In the genomic region with DNA sequence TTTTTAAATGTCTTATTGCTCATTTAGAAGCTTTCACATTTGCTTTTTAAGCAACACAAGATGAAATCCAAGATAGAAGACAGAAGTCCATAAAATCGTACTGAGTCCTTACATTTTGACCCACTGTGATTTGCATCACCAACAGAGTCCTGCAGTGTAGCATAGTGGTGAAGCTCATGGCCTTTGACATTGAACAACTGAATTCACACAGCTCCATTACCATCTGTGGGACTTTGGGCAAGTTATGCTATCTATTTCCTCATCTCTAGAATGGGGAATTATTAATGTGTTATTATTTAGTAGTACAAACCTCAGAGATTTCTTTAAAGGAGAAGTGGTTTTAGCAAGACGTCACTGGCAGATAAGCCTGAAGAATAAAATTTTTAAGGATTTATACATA, we compare ENCODE assay signal across 19 cellular contexts. TPM values are rescaled to one million over a fixed set of nuclear protein-coding genes. Genes with fewer than 3 reads are reported as not detected.
DNase-seq lines count a peak whose midpoint lies in the region; ATAC-seq and TF ChIP-seq lines count a peak whose summit lies in the region.
"Had no signal": no experiment of that assay in that cellular context is flagged by ENCODE, and none has a peak within 500 bp of the region (broad histone marks: within the 10 kb centered on the region; RNA-seq: fewer than 3 reads in every experiment).

No MANE protein-coding gene starts in this region.

- no peaks in the 10 kb centered on the region for H3K36me3 ChIP-seq in BLaER1
- no peaks in the 10 kb centered on the region for H3K36me3 ChIP-seq in CD4-positive, CD25-positive, alpha-beta regulatory T cell (ENCODE audit: control insufficient read depth, insufficient read depth, low read length)
- no peaks in the 10 kb centered on the region for H3K36me3 ChIP-seq in hepatocyte (replicated peaks; ENCODE audit: insufficient read depth, low read depth)
- H3K36me3 ChIP-seq in GM23248 (ENCODE audit: low read depth): no peaks in the 10 kb centered on the region
- H3K36me3 ChIP-seq in BE2C: no peaks in the 10 kb centered on the region
- H3K36me3 ChIP-seq: esophagus muscularis mucosa, SJSA1 had no signal

- no peaks in the 10 kb centered on the region for H3K27me3 ChIP-seq in BLaER1
- H3K27me3 ChIP-seq in CD4-positive, CD25-positive, alpha-beta regulatory T cell (ENCODE audit: control insufficient read depth, insufficient read depth, low read length): no peaks in the 10 kb centered on the region
- no peaks in the 10 kb centered on the region for H3K27me3 ChIP-seq in hepatocyte
- H3K27me3 ChIP-seq in GM23248 (replicated peaks; ENCODE audit: insufficient read depth): no peaks in the 10 kb centered on the region
- H3K27me3 ChIP-seq in BE2C: peaks cover 23% of the 10 kb centered on the region
- H3K27me3 ChIP-seq: esophagus muscularis mucosa, SJSA1 had no signal

- intact Hi-C loops in activated CD4-positive, alpha-beta memory T cell treated with anti-CD3 and anti-CD28 coated beads for 36 hours (cut with micrococcal nuclease): loop anchor here (5.0 to 10.0 kb wide), 7 partner anchors 195 to 1015 kb away; partner anchors contain the start of genes HERC3, HERC5 and PPM1K

- in situ Hi-C loops in GM23248 (cut with MboI): no loop called here

- CTCF ChIA-PET in activated CD4-positive, alpha-beta memory T cell treated with anti-CD3 and anti-CD28 coated beads for 36 hours (lab: Charles Lee): interaction anchor here (1.0 to 6.4 kb wide), 3 partner anchors 12 to 41 kb away, joined by 3 to 60 read pairs (median 3); no protein-coding TSS in a partner anchor

- H3K4me2 ChIP-seq in BLaER1 (peak overlapping the region; percentile 83), hepatocyte (peak overlapping the region; percentile 22), GM23248 (ENCODE audit: unreplicated experiment) (no peak overlapping the region)

- TF ChIP-seq CTCF in hepatocyte (IDR thresholded peaks at IDR 0.05; ENCODE audit: poor library complexity): no peak
- TF ChIP-seq CTCF in BE2C (IDR thresholded peaks at IDR 0.05; ENCODE audit: low read depth, low read length): no peak

- H3K4me3 ChIP-seq in BLaER1: no peak overlapping the region
- H3K4me3 ChIP-seq in CD4-positive, CD25-positive, alpha-beta regulatory T cell (ENCODE audit: low read depth, low read length): peak overlapping the region; percentile 96
- no peak overlapping the region for H3K4me3 ChIP-seq in hepatocyte
- no peak overlapping the region for H3K4me3 ChIP-seq in GM23248
- H3K4me3 ChIP-seq in BE2C (ENCODE audit: low read depth, low read length): no peak overlapping the region
- H3K4me3 ChIP-seq: esophagus muscularis mucosa, psoas muscle, SJSA1 had no signal

- POLR2A ChIA-PET in activated CD4-positive, alpha-beta memory T cell treated with anti-CD3 and anti-CD28 coated beads for 36 hours (lab: Charles Lee): interaction anchor here (1.1 to 7.7 kb wide), 2 partner anchors 10 to 46 kb away, joined by 3 to 139 read pairs; no protein-coding TSS in a partner anchor

- no peaks in the 10 kb centered on the region for H3F3A ChIP-seq in GM23248 (ENCODE audit: insufficient read depth)

- H3K27ac ChIP-seq in BLaER1 (0 out of 2 replicates have a peak overlapping the region, but pooled peaks have one; percentile 25), hepatocyte (peak overlapping the region; percentile 46), GM23248 (no peak overlapping the region)
- peak overlapping the region; percentile 94 for H3K27ac ChIP-seq in CD4-positive, CD25-positive, alpha-beta regulatory T cell (ENCODE audit: insufficient read depth, low read length, poor library complexity, severe bottlenecking)
- H3K27ac ChIP-seq: psoas muscle, SJSA1 had no signal

- H3K9me3 Mint-ChIP-seq in CD4-positive, CD25-positive, alpha-beta regulatory T cell: no peaks in the 10 kb centered on the region
- no peaks in the 10 kb centered on the region for H3K9me3 Mint-ChIP-seq in activated CD4-positive, alpha-beta memory T cell treated with anti-CD3 and anti-CD28 coated beads for 36 hours

- H3K27ac Mint-ChIP-seq in CD4-positive, CD25-positive, alpha-beta regulatory T cell: peak overlapping the region; percentile 78 to 94 (median 84)
- peak overlapping the region; percentile 97 for H3K27ac Mint-ChIP-seq in activated CD4-positive, alpha-beta memory T cell treated with anti-CD3 and anti-CD28 coated beads for 36 hours

- H3K4me1 Mint-ChIP-seq in CD4-positive, CD25-positive, alpha-beta regulatory T cell: peaks cover 32 to 92% (median 72%) of the 10 kb centered on the region in 4 donors
- peaks cover 80% of the 10 kb centered on the region for H3K4me1 Mint-ChIP-seq in activated CD4-positive, alpha-beta memory T cell treated with anti-CD3 and anti-CD28 coated beads for 36 hours (ENCODE audit: low read depth)

- ATAC-seq in CD4-positive, CD25-positive, alpha-beta regulatory T cell (ENCODE audit: low read depth in 2 of 2): no peak
- ATAC-seq: HCT116, psoas muscle had no signal

- H3K9ac ChIP-seq in BLaER1 (no peak overlapping the region), GM23248 (no peak overlapping the region)

- H3K4me1 ChIP-seq in BLaER1 (peaks cover 96% of the 10 kb centered on the region), hepatocyte (ENCODE audit: insufficient read depth) (peaks cover 18% of the 10 kb centered on the region), GM23248 (ENCODE audit: insufficient read depth) (peaks cover 13% of the 10 kb centered on the region), BE2C (no peaks in the 10 kb centered on the region)
- H3K4me1 ChIP-seq in CD4-positive, CD25-positive, alpha-beta regulatory T cell (ENCODE audit: control insufficient read depth, insufficient read depth, low read length, poor library complexity, severe bottlenecking): peaks cover 95% of the 10 kb centered on the region
- H3K4me1 ChIP-seq: psoas muscle, SJSA1 had no signal

- no peak for DNase-seq in CD4-positive, CD25-positive, alpha-beta regulatory T cell
- no peak for DNase-seq in activated CD4-positive, alpha-beta memory T cell treated with anti-CD3 and anti-CD28 coated beads for 36 hours
- DNase-seq in hepatocyte (ENCODE audit: low spot score): no peak
- DNase-seq in GM23248: no peak
- no peak for DNase-seq in BE2C
- DNase-seq in NCI-H1417 treated with DMSO at 0.1 percent for 48 hours (lab: John Stamatoyannopoulos, UW): no peak
- DNase-seq in NCI-H526 treated with DMSO at 0.1 percent for 48 hours (lab: John Stamatoyannopoulos, UW): no peak
- DNase-seq: aorta; cortex of kidney; head of caudate nucleus; kidney glomerular epithelial cell; NCI-H2171; psoas muscle; stimulated activated CD4-positive, alpha-beta T cell treated with anti-CD3 and anti-CD28 coated beads, Interleukin-15, amount 100 ng/mL, for 24 hours; substantia nigra had no signal

- H3K36me3 Mint-ChIP-seq in CD4-positive, CD25-positive, alpha-beta regulatory T cell: peaks cover 5% of the 10 kb centered on the region
- H3K36me3 Mint-ChIP-seq in activated CD4-positive, alpha-beta memory T cell treated with anti-CD3 and anti-CD28 coated beads for 36 hours: no peaks in the 10 kb centered on the region

- no peaks in the 10 kb centered on the region for H3K9me2 ChIP-seq in hepatocyte (replicated peaks; ENCODE audit: insufficient read depth)
- H3K9me2 ChIP-seq in GM23248 (ENCODE audit: insufficient read depth): no peaks in the 10 kb centered on the region

- H3K27me3 Mint-ChIP-seq in CD4-positive, CD25-positive, alpha-beta regulatory T cell: no peaks in the 10 kb centered on the region
- no peaks in the 10 kb centered on the region for H3K27me3 Mint-ChIP-seq in activated CD4-positive, alpha-beta memory T cell treated with anti-CD3 and anti-CD28 coated beads for 36 hours

- H4K20me1 ChIP-seq in BLaER1: no peaks in the 10 kb centered on the region
- no peaks in the 10 kb centered on the region for H4K20me1 ChIP-seq in hepatocyte (ENCODE audit: insufficient read depth, poor library complexity, severe bottlenecking)
- H4K20me1 ChIP-seq in GM23248 (ENCODE audit: insufficient read depth): no peaks in the 10 kb centered on the region

- no peak overlapping the region for H2AFZ ChIP-seq in hepatocyte
- no peak overlapping the region for H2AFZ ChIP-seq in GM23248

- H3K9me3 ChIP-seq in BLaER1 (peaks cover 4% of the 10 kb centered on the region; the same call in 1 of the 2 replicates), hepatocyte (ENCODE audit: low read depth) (no peaks in the 10 kb centered on the region), GM23248 (ENCODE audit: low read depth) (no peaks in the 10 kb centered on the region), BE2C (no peaks in the 10 kb centered on the region)
- H3K9me3 ChIP-seq in CD4-positive, CD25-positive, alpha-beta regulatory T cell (ENCODE audit: control insufficient read depth in 2 of 2, low read length in 2 of 2): no peaks in the 10 kb centered on the region
- H3K9me3 ChIP-seq: esophagus muscularis mucosa, psoas muscle, SJSA1 had no signal

- 66% methylated on average over 2 of the region's 2 CpGs for WGBS in hepatocyte (ENCODE audit: low lambda C conversion rate, missing lambda C conversion rate)
- WGBS in GM23248 (ENCODE audit: low coverage in 1 of 2, low lambda C conversion rate in 2 of 2, missing lambda C conversion rate in 2 of 2), 2 experiments: 87 to 95% methylated on average over 2 of the region's 2 CpGs

- peak overlapping the region; percentile 31 to 88 (median 80) for H3K4me3 Mint-ChIP-seq in CD4-positive, CD25-positive, alpha-beta regulatory T cell
- peak overlapping the region; percentile 53 for H3K4me3 Mint-ChIP-seq in activated CD4-positive, alpha-beta memory T cell treated with anti-CD3 and anti-CD28 coated beads for 36 hours

- no peaks in the 10 kb centered on the region for H3K79me2 ChIP-seq in hepatocyte
- no peaks in the 10 kb centered on the region for H3K79me2 ChIP-seq in GM23248 (ENCODE audit: insufficient read depth)

RNA-seq across cellular contexts. Expression of gene GPRIN3, which starts 10.7 kb away (rescaled TPM):
- 78.9 TPM for total RNA-seq in CD4-positive, CD25-positive, alpha-beta regulatory T cell
- 10 to 100 TPM; 11.7 to 13.4 (median 12.6) TPM for polyA plus RNA-seq in CD4-positive, CD25-positive, alpha-beta regulatory T cell
- 10 to 100 TPM; 20.0 to 22.7 TPM for total RNA-seq in activated CD4-positive, alpha-beta memory T cell treated with anti-CD3 and anti-CD28 coated beads for 36 hours
- 2.6 and 3.0 TPM in 2 replicates for total RNA-seq in hepatocyte
- 0.60 and 0.64 TPM in 2 replicates for polyA plus RNA-seq in hepatocyte
- not detected in 2 replicates for total RNA-seq in GM23248 (2014; rRNA removed; shearing (Covaris generic))
- 0.01 and 0.05 TPM in 2 replicates for polyA plus RNA-seq in GM23248 (2016; fragmentation: Nextera tagmentation; extraction: Ambion mirVana)
- polyA plus RNA-seq in BE2C (2012; ENCODE audit: insufficient read depth, insufficient read length, low read depth): 0.08 TPM
- total RNA-seq: SJSA1 had no signal
